In the genomic region with DNA sequence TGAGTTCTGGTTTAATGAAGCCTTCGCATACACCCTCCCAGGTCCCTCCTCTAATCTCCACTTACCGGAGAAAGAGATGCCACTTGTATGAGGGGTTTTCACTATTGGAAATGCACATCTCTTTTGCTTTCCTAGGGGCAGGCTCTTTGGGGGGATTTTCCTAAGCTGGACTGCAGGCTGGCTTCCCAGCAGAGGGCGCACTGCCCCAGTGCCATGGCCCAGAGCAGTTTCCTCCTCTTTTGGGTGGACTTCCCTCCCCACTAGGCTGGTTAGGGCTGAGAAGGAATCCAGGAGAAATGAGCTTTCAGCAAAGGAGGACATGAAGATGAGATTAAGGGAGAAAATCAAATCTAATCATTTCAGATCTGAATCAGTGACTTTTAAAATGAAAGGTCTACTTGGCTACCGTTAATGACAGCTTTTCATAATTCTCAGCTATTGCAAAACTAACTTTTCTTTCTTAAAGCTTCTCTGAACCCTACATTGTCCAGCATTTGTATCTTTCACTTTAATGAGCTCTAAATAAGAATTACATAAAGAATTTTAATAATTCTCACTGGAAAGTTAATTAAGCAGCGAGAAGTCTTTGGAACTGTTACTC, we compare ENCODE assay signal across 8 cellular contexts.
DNase-seq lines count a peak whose midpoint lies in the region; ATAC-seq, FAIRE-seq and TF ChIP-seq lines count a peak whose summit lies in the region.

No MANE protein-coding gene starts in this region.

- H3K36me3 Mint-ChIP-seq in neural crest cell (ENCODE audit: low read depth), result no peaks in the 10 kb centered on the region
- H3K36me3 Mint-ChIP-seq in activated T-helper 1 cell treated with anti-CD3 and anti-CD28 coated beads, Interleukin-12 subunit alpha, Interleukin-12 subunit beta, Interleukin-2, Interleukin-4 antibody, amounts not matched to agents 30 ng/mL and 10 ng/mL and 1 ng/mL, durations not matched to agents 14 hours and 24 hours and 36 hours (ENCODE audit: low read depth), result no peaks in the 10 kb centered on the region

- TF ChIP-seq CTCF in AG10803 (conservative IDR thresholded peaks at IDR 0.05; ENCODE audit: low read length), result peak; percentile 90
- TF ChIP-seq CTCF in GM12872 (IDR thresholded peaks at IDR 0.05; ENCODE audit: insufficient read depth, low read depth, low read length), result peak; percentile 96
- peak; percentile 92 for TF ChIP-seq CTCF in epithelial cell of proximal tubule (conservative IDR thresholded peaks at IDR 0.05; ENCODE audit: low read depth, low read length)
- peak; percentile 75 for TF ChIP-seq CTCF in neural crest cell (conservative IDR thresholded peaks at IDR 0.05)

- no peak for FAIRE-seq in RCC 7860 (lab: Jason Lieb, UNC)

- no peak overlapping the region for H3K27ac Mint-ChIP-seq in neural crest cell (ENCODE audit: unreplicated experiment)
- no peak overlapping the region for H3K27ac Mint-ChIP-seq in activated T-helper 1 cell treated with anti-CD3 and anti-CD28 coated beads, Interleukin-12 subunit alpha, Interleukin-12 subunit beta, Interleukin-2, Interleukin-4 antibody, amounts not matched to agents 30 ng/mL and 10 ng/mL and 1 ng/mL, durations not matched to agents 14 hours and 24 hours and 36 hours

- no peaks in the 10 kb centered on the region for H3K27me3 Mint-ChIP-seq in neural crest cell (ENCODE audit: low read depth)
- no peaks in the 10 kb centered on the region for H3K27me3 Mint-ChIP-seq in activated T-helper 1 cell treated with anti-CD3 and anti-CD28 coated beads, Interleukin-12 subunit alpha, Interleukin-12 subunit beta, Interleukin-2, Interleukin-4 antibody, amounts not matched to agents 30 ng/mL and 10 ng/mL and 1 ng/mL, durations not matched to agents 14 hours and 24 hours and 36 hours (ENCODE audit: insufficient read depth)

- DNase-seq in AG10803 (ENCODE audit: low read depth), result peak; percentile 31
- peak; percentile 5 for DNase-seq in RCC 7860 (ENCODE audit: low spot score)
- no peak for DNase-seq in epithelial cell of proximal tubule (ENCODE audit: low read depth)
- DNase-seq in neural crest cell (ENCODE audit: low read depth, low spot score), result peak; percentile 59
- DNase-seq in activated T-helper 1 cell treated with anti-CD3 and anti-CD28 coated beads, Interleukin-12 subunit alpha, Interleukin-12 subunit beta, Interleukin-2, Interleukin-4 antibody, amounts not matched to agents 30 ng/mL and 10 ng/mL and 1 ng/mL, durations not matched to agents 14 hours and 24 hours and 36 hours (ENCODE audit: low spot score), result no peak
- no peak for DNase-seq in NCI-H2107 (lab: John Stamatoyannopoulos, UW)

- intact Hi-C loops in activated T-helper 1 cell treated with anti-CD3 and anti-CD28 coated beads, Interleukin-12 subunit alpha, Interleukin-12 subunit beta, Interleukin-2, Interleukin-4 antibody, amounts not matched to agents 30 ng/mL and 10 ng/mL and 1 ng/mL, durations not matched to agents 14 hours and 24 hours and 36 hours (cut with micrococcal nuclease), result loop anchor here (2.0 kb wide), 1 partner anchor 1526 kb away; no protein-coding TSS in a partner anchor

- peak; percentile 80 for ATAC-seq in HG03108 (IDR thresholded peaks at IDR 0.05; ENCODE audit: unreplicated experiment)

- no peaks in the 10 kb centered on the region for H3K4me1 Mint-ChIP-seq in neural crest cell
- H3K4me1 Mint-ChIP-seq in activated T-helper 1 cell treated with anti-CD3 and anti-CD28 coated beads, Interleukin-12 subunit alpha, Interleukin-12 subunit beta, Interleukin-2, Interleukin-4 antibody, amounts not matched to agents 30 ng/mL and 10 ng/mL and 1 ng/mL, durations not matched to agents 14 hours and 24 hours and 36 hours (ENCODE audit: low read depth), result no peaks in the 10 kb centered on the region

- H3K4me3 ChIP-seq in AG10803 (ENCODE audit: low read length) (no peak overlapping the region), epithelial cell of proximal tubule (ENCODE audit: low read depth, low read length) (no peak overlapping the region)

- H3K4me3 Mint-ChIP-seq in neural crest cell, result no peak overlapping the region
- H3K4me3 Mint-ChIP-seq in activated T-helper 1 cell treated with anti-CD3 and anti-CD28 coated beads, Interleukin-12 subunit alpha, Interleukin-12 subunit beta, Interleukin-2, Interleukin-4 antibody, amounts not matched to agents 30 ng/mL and 10 ng/mL and 1 ng/mL, durations not matched to agents 14 hours and 24 hours and 36 hours, result no peak overlapping the region

- H3K9me3 Mint-ChIP-seq in neural crest cell, result no peaks in the 10 kb centered on the region
- H3K9me3 Mint-ChIP-seq in activated T-helper 1 cell treated with anti-CD3 and anti-CD28 coated beads, Interleukin-12 subunit alpha, Interleukin-12 subunit beta, Interleukin-2, Interleukin-4 antibody, amounts not matched to agents 30 ng/mL and 10 ng/mL and 1 ng/mL, durations not matched to agents 14 hours and 24 hours and 36 hours, result no peaks in the 10 kb centered on the region

Comparison
In these comparisons a context has a peak if more than half of its experiments do, and no peak if none do; other contexts are left out.
1. DNase-seq: peak in AG10803 (single experiment), RCC 7860 (single experiment) and neural crest cell (single experiment); none in epithelial cell of proximal tubule (single experiment), activated T-helper 1 cell treated with anti-CD3 and anti-CD28 coated beads, Interleukin-12 subunit alpha, Interleukin-12 subunit beta, Interleukin-2, Interleukin-4 antibody, amounts not matched to agents 30 ng/mL and 10 ng/mL and 1 ng/mL, durations not matched to agents 14 hours and 24 hours and 36 hours (single experiment) and NCI-H2107 (single experiment).
2. Peak in every context shown above with its lines, with median percentiles within 50 percentile points of each other: CTCF ChIP-seq.